Comparison of ENCODE assay signal across 8 cellular contexts in genomic region chr2:42975358-42975717, GRCh38.
A peak's percentile ranks its signal among the peaks of the same experiment; 100 is the strongest.
DNase-seq lines count a peak whose midpoint lies in the region; ATAC-seq and TF ChIP-seq lines count a peak whose summit lies in the region.

No MANE protein-coding gene starts in this region.

- intact Hi-C loops in lower lobe of right lung (cut with DNase I) = no loop called here

- H3K36me3 ChIP-seq in lower lobe of right lung = no peaks in the 10 kb centered on the region

- DNase-seq in HL-60 (ENCODE audit: low read depth in 1 of 2, low spot score in 1 of 2) (no peak), cardiac fibroblast (ENCODE audit: low read depth in 2 of 2) (no peak), lower lobe of right lung (no peak), substantia nigra (lab: John Stamatoyannopoulos, UW) (peak in 5 of 49 donors; percentile 37 to 63 (median 51)), NCI-H1694 treated with DMSO at 0.1 percent for 48 hours (lab: John Stamatoyannopoulos, UW) (no peak)

- H3K27ac ChIP-seq in HL-60 (replicated peaks) = peak overlapping the region; percentile 69
- H3K27ac ChIP-seq in lower lobe of right lung = peak overlapping the region; percentile 72
- H3K27ac ChIP-seq in substantia nigra (ENCODE audit: low read depth, low read length, poor library complexity, severe bottlenecking) = peak overlapping the region; percentile 70

- H3K9me3 ChIP-seq in lower lobe of right lung = no peaks in the 10 kb centered on the region

- peak; percentile 28 to 40 for ATAC-seq in lower lobe of right lung
- no peak for ATAC-seq in GM21526 (IDR thresholded peaks at IDR 0.05; ENCODE audit: low FRiP score, unreplicated experiment)
- ATAC-seq in HG03342 (IDR thresholded peaks at IDR 0.05; ENCODE audit: unreplicated experiment) = no peak
- no peak for ATAC-seq in HG03196 (IDR thresholded peaks at IDR 0.05; ENCODE audit: unreplicated experiment)

- TF ChIP-seq CTCF in HL-60 (IDR thresholded peaks at IDR 0.05; ENCODE audit: insufficient read depth, low read length) (no peak), cardiac fibroblast (IDR thresholded peaks at IDR 0.05; ENCODE audit: low read depth, low read length) (no peak), lower lobe of right lung (IDR thresholded peaks at IDR 0.05) (peak; percentile 19)

- H3K4me1 ChIP-seq in lower lobe of right lung = peaks cover 14% of the 10 kb centered on the region

- H3K27me3 ChIP-seq in HL-60 (ENCODE audit: insufficient read depth, poor library complexity, severe bottlenecking) (no peaks in the 10 kb centered on the region), lower lobe of right lung (ENCODE audit: low read depth) (no peaks in the 10 kb centered on the region)

- H3K4me3 ChIP-seq in HL-60 (replicated peaks; ENCODE audit: insufficient read depth, low read length) (no peak overlapping the region), cardiac fibroblast (replicated peaks in 1 of 2; ENCODE audit: low read depth in 2 of 2, low read length in 2 of 2) (peak overlapping the region; percentile 28 to 45), lower lobe of right lung (peak overlapping the region; percentile 43)

Comparison
In these comparisons a context has a peak if more than half of its experiments do, and no peak if none do; other contexts are left out.
1. ATAC-seq: peak in lower lobe of right lung (2 of 2); none in GM21526 (single experiment), HG03342 (single experiment) and HG03196 (single experiment).
2. Peak in every context shown above with its lines, with median percentiles within 50 percentile points of each other: H3K27ac ChIP-seq.